ENCODE assay signal across 1 cellular context in genomic region chr6:148231572-148231971, GRCh38.
TF ChIP-seq lines count a peak whose summit lies in the region.

No MANE protein-coding gene starts in this region.

TF ChIP-seq in HepG2, 621 proteins besides CTCF, POLR2A, EP300 and RAD21 (continued from another document):
- TF ChIP-seq PRDM10 (CRISPR knock-in tag; IDR thresholded peaks at IDR 0.05; ENCODE audit: low read depth) = no peak
- no peak for TF ChIP-seq GLMP (CRISPR knock-in tag; IDR thresholded peaks at IDR 0.05; ENCODE audit: borderline replicate concordance)
- TF ChIP-seq MAFK (conservative IDR thresholded peaks at IDR 0.05 in 1 of 2, IDR thresholded peaks at IDR 0.05 in 1 of 2; ENCODE audit: low read length in 2 of 2) = no peak
- no peak for TF ChIP-seq SMYD3 (CRISPR knock-in tag; IDR thresholded peaks at IDR 0.05)
- TF ChIP-seq HOXA9 (CRISPR knock-in tag; IDR thresholded peaks at IDR 0.05; ENCODE audit: borderline replicate concordance) = no peak
- no peak for TF ChIP-seq ZNF160 (CRISPR knock-in tag; IDR thresholded peaks at IDR 0.05)
- TF ChIP-seq ZNF7 (CRISPR knock-in tag; IDR thresholded peaks at IDR 0.05) = no peak
- TF ChIP-seq MXD3 (CRISPR knock-in tag; IDR thresholded peaks at IDR 0.05) = no peak
- no peak for TF ChIP-seq ZBED4 (CRISPR knock-in tag; IDR thresholded peaks at IDR 0.05; ENCODE audit: borderline replicate concordance)
- no peak for TF ChIP-seq RNF219 (CRISPR knock-in tag; IDR thresholded peaks at IDR 0.05)
- TF ChIP-seq KAT7 (CRISPR knock-in tag; IDR thresholded peaks at IDR 0.05; ENCODE audit: borderline replicate concordance) = no peak
- no peak for TF ChIP-seq RBFOX2 (IDR thresholded peaks at IDR 0.05; ENCODE audit: low read depth, low read length)
- no peak for TF ChIP-seq ZNF773 (CRISPR knock-in tag; IDR thresholded peaks at IDR 0.05; ENCODE audit: borderline replicate concordance)
TF ChIP-seq in HepG2: peak in this region for 0.
